Comparison of ENCODE assay signal across 9 cellular contexts in genomic region chr1:112337028-112337531, GRCh38. TPM values are rescaled to one million over a fixed set of nuclear protein-coding genes. Genes with fewer than 3 reads are reported as not detected.
DNase-seq lines count a peak whose midpoint lies in the region; ATAC-seq and TF ChIP-seq lines count a peak whose summit lies in the region.
"Had no signal": no experiment of that assay in that cellular context is flagged by ENCODE, and none has a peak within 500 bp of the region (broad histone marks: within the 10 kb centered on the region; RNA-seq: fewer than 3 reads in every experiment).

No MANE protein-coding gene starts in this region.

- POLR2A ChIA-PET in activated CD8-positive, alpha-beta T cell treated with anti-CD3 and anti-CD28 coated beads, Interleukin-2, amount 10 ng/mL, durations not matched to agents 7 days and 5 days (lab: Charles Lee), result no interaction called here

- no peak overlapping the region for H3K27ac Mint-ChIP-seq in natural killer cell
- H3K27ac Mint-ChIP-seq in natural killer cell treated with Interleukin-12 subunit alpha and Interleukin-12 subunit beta and Interleukin-15 and Interleukin-18, amount 100 ng/mL, for 72 hours, result no peak overlapping the region
- H3K27ac Mint-ChIP-seq in activated CD8-positive, alpha-beta T cell treated with anti-CD3 and anti-CD28 coated beads, Interleukin-2, amount 10 ng/mL, durations not matched to agents 7 days and 5 days, result no peak overlapping the region
- H3K27ac Mint-ChIP-seq: dendritic cell treated with granulocyte-macrophage colony-stimulating factor and Interleukin-4, amounts not matched to agents 40 ng/mL and 50 ng/mL, for 4 days had no signal

- H3K27me3 ChIP-seq in left ventricle myocardium inferior (ENCODE audit: low read depth), result peaks cover 6% of the 10 kb centered on the region
- H3K27me3 ChIP-seq in effector memory CD4-positive, alpha-beta T cell (replicated peaks; ENCODE audit: control insufficient read depth, insufficient read depth, low read length, poor library complexity, severe bottlenecking), result no peaks in the 10 kb centered on the region

- no peaks in the 10 kb centered on the region for H3K36me3 ChIP-seq in left ventricle myocardium inferior
- H3K36me3 ChIP-seq in effector memory CD4-positive, alpha-beta T cell (ENCODE audit: control insufficient read depth, insufficient read depth, low read length), result no peaks in the 10 kb centered on the region

- H3K4me1 ChIP-seq in left ventricle myocardium inferior, result peaks cover 9% of the 10 kb centered on the region
- H3K4me1 ChIP-seq in effector memory CD4-positive, alpha-beta T cell (ENCODE audit: control insufficient read depth, insufficient read depth, low read length, poor library complexity, severe bottlenecking), result peaks cover 3% of the 10 kb centered on the region

- peak overlapping the region; percentile 59 for H3K4me3 Mint-ChIP-seq in natural killer cell
- no peak overlapping the region for H3K4me3 Mint-ChIP-seq in natural killer cell treated with Interleukin-12 subunit alpha and Interleukin-12 subunit beta and Interleukin-15 and Interleukin-18, amount 100 ng/mL, for 72 hours
- peak overlapping the region; percentile 1 for H3K4me3 Mint-ChIP-seq in activated CD8-positive, alpha-beta T cell treated with anti-CD3 and anti-CD28 coated beads, Interleukin-2, amount 10 ng/mL, durations not matched to agents 7 days and 5 days
- H3K4me3 Mint-ChIP-seq: dendritic cell treated with granulocyte-macrophage colony-stimulating factor and Interleukin-4, amounts not matched to agents 40 ng/mL and 50 ng/mL, for 4 days had no signal

- peaks cover 6 to 7% of the 10 kb centered on the region in 2 donors for H3K4me1 Mint-ChIP-seq in natural killer cell
- H3K4me1 Mint-ChIP-seq in natural killer cell treated with Interleukin-12 subunit alpha and Interleukin-12 subunit beta and Interleukin-15 and Interleukin-18, amount 100 ng/mL, for 72 hours (ENCODE audit: low read depth in 2 of 2), result peaks cover 5% of the 10 kb centered on the region in 2 donors
- peaks cover 7% of the 10 kb centered on the region for H3K4me1 Mint-ChIP-seq in activated CD8-positive, alpha-beta T cell treated with anti-CD3 and anti-CD28 coated beads, Interleukin-2, amount 10 ng/mL, durations not matched to agents 7 days and 5 days (ENCODE audit: low read depth)

- H3K4me3 ChIP-seq in NB4 (ENCODE audit: low read depth, low read length), result no peak overlapping the region
- H3K4me3 ChIP-seq in left ventricle myocardium inferior, result peak overlapping the region; percentile 34
- no peak overlapping the region for H3K4me3 ChIP-seq in effector memory CD4-positive, alpha-beta T cell (ENCODE audit: insufficient read depth, low read depth, low read length, poor library complexity, severe bottlenecking)

- DNase-seq in natural killer cell, result no peak
- no peak for DNase-seq in natural killer cell treated with Interleukin-12 subunit alpha and Interleukin-12 subunit beta and Interleukin-15 and Interleukin-18, amount 100 ng/mL, for 72 hours (ENCODE audit: low spot score)
- peak; percentile 44 for DNase-seq in NB4 (ENCODE audit: low read depth)
- peak; percentile 35 for DNase-seq in activated CD8-positive, alpha-beta T cell treated with anti-CD3 and anti-CD28 coated beads, Interleukin-2, amount 10 ng/mL, durations not matched to agents 7 days and 5 days
- peak; percentile 54 for DNase-seq in left ventricle myocardium inferior
- peak; percentile 5 for DNase-seq in stimulated activated CD4-positive, alpha-beta T cell treated with anti-CD3 and anti-CD28 coated beads, Interleukin-4, amount 100 ng/mL, for 24 hours
- no peak for DNase-seq in effector memory CD4-positive, alpha-beta T cell
- no peak for DNase-seq in NCI-H446 treated with DMSO at 0.1 percent for 48 hours (lab: John Stamatoyannopoulos, UW)

- ATAC-seq in natural killer cell, result peak in 1 of 3 donors; percentile 74
- no peak for ATAC-seq in natural killer cell treated with Interleukin-12 subunit alpha and Interleukin-12 subunit beta and Interleukin-15 and Interleukin-18, amount 100 ng/mL, for 72 hours
- peak; percentile 39 for ATAC-seq in activated CD8-positive, alpha-beta T cell treated with anti-CD3 and anti-CD28 coated beads, Interleukin-2, amount 10 ng/mL, durations not matched to agents 7 days and 5 days

- peaks cover 37 to 53% of the 10 kb centered on the region in 2 donors for H3K27me3 Mint-ChIP-seq in natural killer cell (ENCODE audit: low read depth in 2 of 2)
- peaks cover 23 to 39% of the 10 kb centered on the region in 2 donors for H3K27me3 Mint-ChIP-seq in natural killer cell treated with Interleukin-12 subunit alpha and Interleukin-12 subunit beta and Interleukin-15 and Interleukin-18, amount 100 ng/mL, for 72 hours
- peaks cover 25% of the 10 kb centered on the region for H3K27me3 Mint-ChIP-seq in activated CD8-positive, alpha-beta T cell treated with anti-CD3 and anti-CD28 coated beads, Interleukin-2, amount 10 ng/mL, durations not matched to agents 7 days and 5 days (ENCODE audit: low read depth)

- H3K27ac ChIP-seq in left ventricle myocardium inferior (replicated peaks), result no peak overlapping the region
- H3K27ac ChIP-seq in effector memory CD4-positive, alpha-beta T cell (ENCODE audit: insufficient read depth, low read length, poor library complexity, severe bottlenecking), result no peak overlapping the region

- no peak for TF ChIP-seq POLR2A in NB4 (IDR thresholded peaks at IDR 0.05; ENCODE audit: extremely low read depth, insufficient read length)

- H3K36me3 Mint-ChIP-seq in natural killer cell, result no peaks in the 10 kb centered on the region
- no peaks in the 10 kb centered on the region for H3K36me3 Mint-ChIP-seq in natural killer cell treated with Interleukin-12 subunit alpha and Interleukin-12 subunit beta and Interleukin-15 and Interleukin-18, amount 100 ng/mL, for 72 hours
- H3K36me3 Mint-ChIP-seq in activated CD8-positive, alpha-beta T cell treated with anti-CD3 and anti-CD28 coated beads, Interleukin-2, amount 10 ng/mL, durations not matched to agents 7 days and 5 days (ENCODE audit: low read depth), result no peaks in the 10 kb centered on the region

- TF ChIP-seq CTCF in natural killer cell (IDR thresholded peaks at IDR 0.05), result peak; percentile 26
- peak; percentile 51 for TF ChIP-seq CTCF in NB4 (IDR thresholded peaks at IDR 0.05; ENCODE audit: low read depth, low read length)
- TF ChIP-seq CTCF in left ventricle myocardium inferior (IDR thresholded peaks at IDR 0.05; ENCODE audit: borderline replicate concordance), result peak; percentile 81

- no peaks in the 10 kb centered on the region for H3K9me3 Mint-ChIP-seq in natural killer cell
- H3K9me3 Mint-ChIP-seq in natural killer cell treated with Interleukin-12 subunit alpha and Interleukin-12 subunit beta and Interleukin-15 and Interleukin-18, amount 100 ng/mL, for 72 hours, result no peaks in the 10 kb centered on the region
- no peaks in the 10 kb centered on the region for H3K9me3 Mint-ChIP-seq in activated CD8-positive, alpha-beta T cell treated with anti-CD3 and anti-CD28 coated beads, Interleukin-2, amount 10 ng/mL, durations not matched to agents 7 days and 5 days (ENCODE audit: insufficient read depth)
- H3K9me3 Mint-ChIP-seq: dendritic cell treated with granulocyte-macrophage colony-stimulating factor and Interleukin-4, amounts not matched to agents 40 ng/mL and 50 ng/mL, for 4 days had no signal

- no peaks in the 10 kb centered on the region for H3K9me3 ChIP-seq in left ventricle myocardium inferior (replicated peaks)
- no peaks in the 10 kb centered on the region for H3K9me3 ChIP-seq in effector memory CD4-positive, alpha-beta T cell (ENCODE audit: control insufficient read depth, low read length)

- CTCF ChIA-PET in activated CD8-positive, alpha-beta T cell treated with anti-CD3 and anti-CD28 coated beads, Interleukin-2, amount 10 ng/mL, durations not matched to agents 7 days and 5 days (lab: Charles Lee), result interaction anchor here (0.7 to 2.4 kb wide), 8 partner anchors 8 to 208 kb away, joined by 3 to 8 read pairs (median 4); no protein-coding TSS in a partner anchor

- intact Hi-C loops in natural killer cell (cut with micrococcal nuclease) (no loop called here), left ventricle myocardium inferior (cut with micrococcal nuclease) (loop anchor here (10.0 kb wide), 1 partner anchor 542 kb away; no protein-coding TSS in a partner anchor)

RNA-seq across cellular contexts. Expression of gene CTTNBP2NL, which starts 58.9 kb away (rescaled TPM):
- total RNA-seq in natural killer cell (under 1 TPM; 0.07 to 0.94 (median 0.15) TPM), left ventricle myocardium inferior (14.3 TPM)
- 1 to 10 TPM in 1 of 2 donors, under 1 TPM in 1; 0.67 to 1.8 TPM for total RNA-seq in natural killer cell treated with Interleukin-12 subunit alpha and Interleukin-12 subunit beta and Interleukin-15 and Interleukin-18, amount 100 ng/mL, for 72 hours
- under 1 TPM; 0.53 to 0.57 TPM for total RNA-seq in activated CD8-positive, alpha-beta T cell treated with anti-CD3 and anti-CD28 coated beads, Interleukin-2, amount 10 ng/mL, durations not matched to agents 7 days and 5 days

Comparison
In these comparisons a context has a peak if more than half of its experiments do, and no peak if none do; other contexts are left out.
1. DNase-seq: peak in NB4 (single experiment), activated CD8-positive, alpha-beta T cell treated with anti-CD3 and anti-CD28 coated beads, Interleukin-2, amount 10 ng/mL, durations not matched to agents 7 days and 5 days (single experiment), left ventricle myocardium inferior (single experiment) and stimulated activated CD4-positive, alpha-beta T cell treated with anti-CD3 and anti-CD28 coated beads, Interleukin-4, amount 100 ng/mL, for 24 hours (single experiment); none in natural killer cell (single experiment), natural killer cell treated with Interleukin-12 subunit alpha and Interleukin-12 subunit beta and Interleukin-15 and Interleukin-18, amount 100 ng/mL, for 72 hours (single experiment), effector memory CD4-positive, alpha-beta T cell (0 of 3) and NCI-H446 treated with DMSO at 0.1 percent for 48 hours (single experiment).
2. CTCF ChIP-seq: peak in every context shown above with its lines; median percentile 81 in left ventricle myocardium inferior; 51 in NB4; 26 in natural killer cell.